Comparison of ENCODE assay signal across 21 cellular contexts in the genomic region with DNA sequence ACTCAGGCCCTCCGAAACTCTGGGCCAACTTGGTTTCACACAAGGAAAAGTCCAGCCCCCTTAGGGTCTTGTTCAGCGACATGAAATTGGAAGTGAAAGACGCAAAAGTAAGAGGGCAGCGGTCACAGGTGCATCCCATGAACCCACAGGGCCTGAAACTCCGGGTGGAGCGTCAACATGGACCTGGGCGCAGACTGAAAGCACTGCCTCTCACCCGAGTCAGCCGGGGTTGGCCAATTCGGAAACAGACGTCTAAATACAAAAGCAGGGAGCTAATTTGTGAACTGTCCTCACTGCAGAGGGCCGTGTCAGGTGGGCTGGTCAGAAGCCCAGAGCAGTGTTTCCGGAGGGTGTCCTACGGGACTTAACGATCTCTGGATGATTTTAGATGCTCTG. TPM values are rescaled to one million over a fixed set of nuclear protein-coding genes. Genes with fewer than 3 reads are reported as not detected.
DNase-seq lines count a peak whose midpoint lies in the region; ATAC-seq and TF ChIP-seq lines count a peak whose summit lies in the region.
"Had no signal": no experiment of that assay in that cellular context is flagged by ENCODE, and none has a peak within 500 bp of the region (broad histone marks: within the 10 kb centered on the region; RNA-seq: fewer than 3 reads in every experiment).

No MANE protein-coding gene starts in this region.

- H2BK20ac ChIP-seq in H9 (ENCODE audit: low read depth, low read length, poor library complexity, severe bottlenecking) = no peak overlapping the region

- H3K14ac ChIP-seq in H9 (ENCODE audit: insufficient read depth, low read length) = no peak overlapping the region; the same call in 1 of the 2 replicates

- peaks cover 3% of the 10 kb centered on the region for H3F3A ChIP-seq in neural progenitor cell (ENCODE audit: low read depth)

- no peaks in the 10 kb centered on the region for H3K27me3 ChIP-seq in BLaER1
- H3K27me3 ChIP-seq in H9 (ENCODE audit: insufficient read depth, low read length) = no peaks in the 10 kb centered on the region
- H3K27me3 ChIP-seq in neural progenitor cell = no peaks in the 10 kb centered on the region

- H3K9me3 Mint-ChIP-seq in H9 (no peaks in the 10 kb centered on the region), neural progenitor cell (no peaks in the 10 kb centered on the region)
- H3K9me3 Mint-ChIP-seq: CD8-positive, alpha-beta memory T cell had no signal

- H3K27me3 Mint-ChIP-seq in H9 (ENCODE audit: low read depth) (no peaks in the 10 kb centered on the region), T-helper 17 cell (no peaks in the 10 kb centered on the region), neural progenitor cell (ENCODE audit: insufficient read depth, low read depth) (peaks cover 4% of the 10 kb centered on the region)

- no peaks in the 10 kb centered on the region for H3K23me2 ChIP-seq in H9 (ENCODE audit: insufficient read length, low read depth, low read length, poor library complexity, severe bottlenecking)

- DNase-seq in H9 (no peak), T-helper 17 cell (no peak), neural progenitor cell (ENCODE audit: low spot score) (peak; percentile 1), NCI-H2029 (lab: John Stamatoyannopoulos, UW) (no peak)
- no peak for DNase-seq in activated CD4-positive, alpha-beta T cell treated with anti-CD3 and anti-CD28 coated beads, Interleukin-2, amount 50 U/mL, for 4 hours
- DNase-seq: Calu3, DMS79 treated with DMSO at 0.1 percent for 48 hours, GF-D8, NCI-H1105 treated with DMSO at 0.1 percent for 48 hours, NCI-H146, NCI-H2029 treated with DMSO at 0.1 percent for 48 hours, NCI-H526 treated with DMSO at 0.1 percent for 48 hours, SHP77, SW 1271 had no signal

- H3K9me3 ChIP-seq in BLaER1 (no peaks in the 10 kb centered on the region), H9 (ENCODE audit: control insufficient read depth, low read depth, low read length) (no peaks in the 10 kb centered on the region), T-helper 17 cell (ENCODE audit: control insufficient read depth, low read length, poor library complexity, severe bottlenecking) (no peaks in the 10 kb centered on the region), neural progenitor cell (ENCODE audit: low read depth) (no peaks in the 10 kb centered on the region)
- H3K9me3 ChIP-seq: A549 had no signal

- peaks cover 94% of the 10 kb centered on the region for H3K4me1 ChIP-seq in BLaER1
- no peaks in the 10 kb centered on the region for H3K4me1 ChIP-seq in H9 (ENCODE audit: insufficient read depth, low read length)
- H3K4me1 ChIP-seq in neural progenitor cell = no peaks in the 10 kb centered on the region
- H3K4me1 ChIP-seq: A549 had no signal

- no peaks in the 10 kb centered on the region for H4K20me1 ChIP-seq in BLaER1
- H4K20me1 ChIP-seq in H9 (ENCODE audit: control insufficient read depth, insufficient read depth, insufficient read length) = no peaks in the 10 kb centered on the region
- H4K20me1 ChIP-seq in neural progenitor cell (ENCODE audit: low read depth) = no peaks in the 10 kb centered on the region

- H3K79me2 ChIP-seq in H9 (ENCODE audit: insufficient read depth, low read length) = no peaks in the 10 kb centered on the region
- H3K79me2 ChIP-seq in neural progenitor cell (ENCODE audit: low read depth) = no peaks in the 10 kb centered on the region

- ATAC-seq in T-helper 17 cell (no peak), GM19324 (IDR thresholded peaks at IDR 0.05; ENCODE audit: low FRiP score, unreplicated experiment) (no peak)
- ATAC-seq: A549 had no signal

- no peaks in the 10 kb centered on the region for H3K79me1 ChIP-seq in H9 (ENCODE audit: insufficient read depth, low read depth, low read length, poor library complexity, severe bottlenecking)

- no peak overlapping the region for H3K56ac ChIP-seq in H9 (ENCODE audit: insufficient read length, low read depth, low read length)

- H3K27ac Mint-ChIP-seq in H9 (peak overlapping the region in 2 of 3 experiments; percentile 48 to 52; a peak in 2 of 7 replicates), T-helper 17 cell (peak overlapping the region; percentile 49), neural progenitor cell (no peak overlapping the region)
- H3K27ac Mint-ChIP-seq: CD14-positive monocyte; CD8-positive, alpha-beta memory T cell had no signal

- no peak overlapping the region for H3K4me3 Mint-ChIP-seq in H9
- no peak overlapping the region for H3K4me3 Mint-ChIP-seq in T-helper 17 cell
- H3K4me3 Mint-ChIP-seq in neural progenitor cell = no peak overlapping the region
- H3K4me3 Mint-ChIP-seq: CD14-positive monocyte; CD8-positive, alpha-beta memory T cell had no signal

- H3T11ph ChIP-seq in H9 (ENCODE audit: low read length) = no peak overlapping the region

- no peak overlapping the region for H3K18ac ChIP-seq in H9 (ENCODE audit: insufficient read length, low read depth, low read length)

- H2BK120ac ChIP-seq in H9 (ENCODE audit: low read depth, low read length, poor library complexity, severe bottlenecking) = no peak overlapping the region

- H4K8ac ChIP-seq in H9 (replicated peaks; ENCODE audit: insufficient read length, low read depth, low read length) = no peak overlapping the region

- H3K4me2 ChIP-seq in BLaER1 = peak overlapping the region; percentile 93
- no peak overlapping the region for H3K4me2 ChIP-seq in H9 (ENCODE audit: insufficient read depth, insufficient read length, low read length)
- H3K4me2 ChIP-seq in neural progenitor cell = no peak overlapping the region
- H3K4me2 ChIP-seq: A549 had no signal

- H3K9ac ChIP-seq in BLaER1 (peak overlapping the region; percentile 74), H9 (ENCODE audit: extremely low read depth, insufficient read length, low read length) (no peak overlapping the region), neural progenitor cell (no peak overlapping the region)

- no peak for TF ChIP-seq CTCF in H9 (conservative IDR thresholded peaks at IDR 0.05)
- no peak for TF ChIP-seq CTCF in neural progenitor cell (IDR thresholded peaks at IDR 0.05)

- H2AFZ ChIP-seq in H9 (ENCODE audit: low read length) (no peak overlapping the region), neural progenitor cell (replicated peaks) (no peak overlapping the region)

- H3K36me3 ChIP-seq in BLaER1 = no peaks in the 10 kb centered on the region
- H3K36me3 ChIP-seq in neural progenitor cell = no peaks in the 10 kb centered on the region

- H4K5ac ChIP-seq in H9 (ENCODE audit: insufficient read length, low read depth, low read length) = no peak overlapping the region

- H2BK15ac ChIP-seq in H9 (ENCODE audit: low read depth, low read length) = no peak overlapping the region

- no peak overlapping the region for H4K91ac ChIP-seq in H9 (ENCODE audit: insufficient read length, low read depth, low read length)

- H3K4me3 ChIP-seq in BLaER1 = peak overlapping the region; percentile 47
- H3K4me3 ChIP-seq in neural progenitor cell = no peak overlapping the region
- H3K4me3 ChIP-seq: A549, K562 had no signal

- peaks cover 0 to 5% of the 10 kb centered on the region in 2 experiments; a peak in 2 of 4 replicates for H3K4me1 Mint-ChIP-seq in H9
- H3K4me1 Mint-ChIP-seq in T-helper 17 cell = no peaks in the 10 kb centered on the region
- H3K4me1 Mint-ChIP-seq in neural progenitor cell = peaks cover 12% of the 10 kb centered on the region
- H3K4me1 Mint-ChIP-seq: CD14-positive monocyte; CD8-positive, alpha-beta memory T cell had no signal

- WGBS in H9 (ENCODE audit: extremely low coverage, insufficient read length, low lambda C conversion rate) = no CpG with 5 or more reads among the region's 15 CpGs

- no peak overlapping the region for H3K4ac ChIP-seq in H9 (ENCODE audit: low read depth, low read length)

- peaks cover 0 to 4% (median 0%) of the 10 kb centered on the region in 3 experiments; a peak in 1 of 7 replicates for H3K36me3 Mint-ChIP-seq in H9 (ENCODE audit: insufficient read depth in 1 of 3, low read depth in 3 of 3)
- peaks cover 2% of the 10 kb centered on the region for H3K36me3 Mint-ChIP-seq in T-helper 17 cell (ENCODE audit: low read depth)
- no peaks in the 10 kb centered on the region for H3K36me3 Mint-ChIP-seq in neural progenitor cell
- H3K36me3 Mint-ChIP-seq: CD8-positive, alpha-beta memory T cell had no signal

- H2BK12ac ChIP-seq in H9 (ENCODE audit: insufficient read length, low read depth, low read length) = no peak overlapping the region

- H3K23ac ChIP-seq in H9 (ENCODE audit: insufficient read length, low read depth, low read length) = no peak overlapping the region

- no peak overlapping the region for H2BK5ac ChIP-seq in H9 (ENCODE audit: insufficient read length, low read length)

- H3K27ac ChIP-seq in BLaER1 (peak overlapping the region; percentile 89), H9 (ENCODE audit: insufficient read length, low read depth, low read length) (no peak overlapping the region), neural progenitor cell (no peak overlapping the region)
- H3K27ac ChIP-seq: A549, RWPE1 had no signal

- H2AK5ac ChIP-seq in H9 (ENCODE audit: insufficient read length, low read length) = no peak overlapping the region

RNA-seq across cellular contexts. Expression of gene ADPRHL1, which starts 26.7 kb away (rescaled TPM):
- total RNA-seq in H9 (2021) (2.7 and 2.8 TPM in 2 replicates), T-helper 17 cell (under 1 TPM; 0.21 to 0.94 TPM), neural progenitor cell (ENCODE audit: low replicate concordance) (0.22 and 0.43 TPM in 2 replicates)
